Comparison of ENCODE assay signal across 9 cellular contexts in the genomic region with DNA sequence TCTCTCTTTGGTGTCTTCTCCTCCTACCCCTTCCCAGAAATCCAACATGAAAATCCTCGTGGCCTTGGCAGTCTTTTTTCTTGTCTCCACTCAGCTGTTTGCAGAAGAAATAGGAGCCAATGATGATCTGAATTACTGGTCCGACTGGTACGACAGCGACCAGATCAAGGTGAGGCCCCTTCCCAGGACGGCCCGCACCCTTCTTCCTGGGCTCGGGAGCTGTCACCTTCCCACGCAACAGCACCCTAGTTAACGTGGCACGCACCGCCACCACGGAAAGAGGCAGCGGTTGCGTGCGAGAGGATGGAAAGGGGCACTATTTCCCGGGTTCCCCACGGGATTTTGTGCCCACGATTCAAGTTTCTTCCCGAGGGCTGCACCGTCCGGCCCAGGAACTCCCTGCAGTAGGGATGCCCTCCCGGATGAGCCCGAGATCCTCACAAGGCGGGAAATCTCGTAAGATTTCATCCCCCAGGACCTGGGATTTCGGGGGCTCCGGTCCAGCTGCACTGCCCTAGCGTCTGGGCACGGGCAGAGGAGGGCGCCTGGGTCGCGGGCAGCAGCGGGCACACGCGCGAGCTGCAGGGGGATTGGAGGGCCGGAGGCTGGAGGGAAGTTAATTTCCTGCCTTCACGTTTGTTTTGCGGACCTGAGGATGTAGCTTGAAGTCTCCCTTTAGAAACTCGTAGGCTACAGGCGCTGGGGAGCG. TPM values are rescaled to one million over a fixed set of nuclear protein-coding genes. Genes with fewer than 3 reads are reported as not detected.
DNase-seq lines count a peak whose midpoint lies in the region; ATAC-seq, FAIRE-seq and TF ChIP-seq lines count a peak whose summit lies in the region.
"Had no signal": no experiment of that assay in that cellular context is flagged by ENCODE, and none has a peak within 500 bp of the region (broad histone marks: within the 10 kb centered on the region; RNA-seq: fewer than 3 reads in every experiment).

No MANE protein-coding gene starts in this region.

- H3K4me1 ChIP-seq in HUES48 (ENCODE audit: control insufficient read depth, insufficient read depth, low read length) (peaks cover 18% of the 10 kb centered on the region), astrocyte (ENCODE audit: insufficient read depth, low read length) (no peaks in the 10 kb centered on the region), testis (no peaks in the 10 kb centered on the region)

- H3K36me3 Mint-ChIP-seq in astrocyte (ENCODE audit: low read depth, unreplicated experiment): no peaks in the 10 kb centered on the region

- no peaks in the 10 kb centered on the region for H3K9me3 Mint-ChIP-seq in astrocyte (ENCODE audit: unreplicated experiment)
- H3K9me3 Mint-ChIP-seq: central memory CD8-positive, alpha-beta T cell had no signal

- H3K4me3 ChIP-seq in HUES48 (ENCODE audit: low read depth, low read length) (peak overlapping the region; percentile 71), astrocyte (ENCODE audit: insufficient read depth, low read depth, low read length) (no peak overlapping the region), skeletal muscle cell (ENCODE audit: low read depth, low read length) (peak overlapping the region; percentile 29), testis (peak overlapping the region in 1 of 2 donors; percentile 50)

- FAIRE-seq in astrocyte (lab: Jason Lieb, UNC): no peak

- no peak for TF ChIP-seq CTCF in astrocyte (IDR thresholded peaks at IDR 0.05; ENCODE audit: insufficient read depth, low read depth, low read length)
- no peak for TF ChIP-seq CTCF in testis (IDR thresholded peaks at IDR 0.05)

- H3K9me3 ChIP-seq in HUES48 (ENCODE audit: control insufficient read depth, insufficient read depth, low read length) (no peaks in the 10 kb centered on the region), astrocyte (ENCODE audit: insufficient read depth, low read depth, low read length) (no peaks in the 10 kb centered on the region), testis (no peaks in the 10 kb centered on the region)

- WGBS in testis, 2 donors: 0 to 1% methylated on average over 10 to 42 of the region's 42 CpGs

- H3K27me3 ChIP-seq in HUES48 (ENCODE audit: control insufficient read depth, insufficient read depth, low read length) (peaks cover 67% of the 10 kb centered on the region), astrocyte (ENCODE audit: insufficient read depth, low read length) (peaks cover 33% of the 10 kb centered on the region), testis (no peaks in the 10 kb centered on the region)

- H3K27ac ChIP-seq in HUES48 (ENCODE audit: low read depth, low read length) (no peak overlapping the region), astrocyte (ENCODE audit: low read depth, low read length) (no peak overlapping the region), testis (no peak overlapping the region)

- no peak for ATAC-seq in HG02884 (IDR thresholded peaks at IDR 0.05; ENCODE audit: unreplicated experiment)

- H3K4me1 Mint-ChIP-seq in astrocyte (ENCODE audit: low read depth, unreplicated experiment): peaks cover 10% of the 10 kb centered on the region
- H3K4me1 Mint-ChIP-seq: central memory CD8-positive, alpha-beta T cell had no signal

- peak overlapping the region; percentile 13 for H3K27ac Mint-ChIP-seq in astrocyte (ENCODE audit: unreplicated experiment)

- no peaks in the 10 kb centered on the region for H3K79me2 ChIP-seq in astrocyte (ENCODE audit: insufficient read depth, low read length)

- DNase-seq in astrocyte (ENCODE audit: low read depth): no peak
- peak; percentile 54 for DNase-seq in islet precursor cell
- DNase-seq in skeletal muscle cell (ENCODE audit: low read depth): no peak
- DNase-seq in NCI-H69 (lab: John Stamatoyannopoulos, UW): no peak
- DNase-seq in testis: no peak
- DNase-seq: T-helper 1 cell had no signal

- H4K20me1 ChIP-seq in astrocyte (ENCODE audit: insufficient read depth, low read length): no peaks in the 10 kb centered on the region

- intact Hi-C loops in testis (cut with DNase I; ENCODE audit: low total_unique reads): no loop called here

- H3K27me3 Mint-ChIP-seq in astrocyte (ENCODE audit: low read depth, unreplicated experiment): peaks cover 53% of the 10 kb centered on the region

- H2AFZ ChIP-seq in astrocyte (ENCODE audit: low read depth, low read length): peak overlapping the region; percentile 34

- H3K36me3 ChIP-seq in HUES48 (ENCODE audit: control insufficient read depth, insufficient read depth, low read length) (no peaks in the 10 kb centered on the region), astrocyte (ENCODE audit: insufficient read depth, low read length) (no peaks in the 10 kb centered on the region), testis (ENCODE audit: low read depth, missing control alignments) (no peaks in the 10 kb centered on the region)

- H3K4me2 ChIP-seq in astrocyte (ENCODE audit: low read length): peak overlapping the region; percentile 54

- no peak overlapping the region for H3K9ac ChIP-seq in HUES48 (ENCODE audit: low read depth, low read length)
- H3K9ac ChIP-seq in astrocyte (ENCODE audit: low read length): no peak overlapping the region

- TF ChIP-seq POLR2A in testis (IDR thresholded peaks at IDR 0.05): no peak

- H3K4me3 Mint-ChIP-seq in astrocyte (ENCODE audit: unreplicated experiment): peak overlapping the region; percentile 67
- H3K4me3 Mint-ChIP-seq: central memory CD8-positive, alpha-beta T cell had no signal

RNA-seq across cellular contexts. Expression of gene TAC1, which starts 0.8 kb away (rescaled TPM):
- total RNA-seq in astrocyte (0.34 TPM in 1 of 2 replicates, not detected in the other), testis (1 to 10 TPM in 1 of 2 donors, not detected in 1; 1.2 TPM)
- 0.59 TPM for polyA plus RNA-seq in testis (ENCODE audit: insufficient read depth, low read depth, low replicate concordance)
